In the genomic region with DNA sequence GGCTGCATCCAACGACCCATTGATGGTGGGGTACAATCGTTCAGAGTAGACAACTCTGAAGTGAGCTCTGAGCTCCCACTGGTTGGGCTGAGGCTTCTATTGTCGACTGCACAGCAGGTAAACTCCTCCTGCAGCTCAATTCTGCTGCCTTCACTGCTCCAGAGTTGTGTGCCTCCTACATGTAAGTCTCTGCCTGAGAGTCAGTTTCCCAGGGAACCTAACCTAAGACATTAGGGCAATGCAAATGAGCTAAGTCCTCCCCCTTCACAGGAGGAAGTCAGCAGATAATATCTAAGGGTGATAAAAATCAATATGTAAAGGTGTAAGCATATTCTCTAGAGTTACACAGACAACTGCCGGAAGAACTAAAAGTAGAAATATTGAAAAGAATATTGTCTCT, we compare ENCODE assay signal across 13 cellular contexts. TPM values are rescaled to one million over a fixed set of nuclear protein-coding genes. Genes with fewer than 3 reads are reported as not detected.
DNase-seq lines count a peak whose midpoint lies in the region; ATAC-seq, FAIRE-seq and TF ChIP-seq lines count a peak whose summit lies in the region.
"Had no signal": no experiment of that assay in that cellular context is flagged by ENCODE, and none has a peak within 500 bp of the region (broad histone marks: within the 10 kb centered on the region; RNA-seq: fewer than 3 reads in every experiment).

No MANE protein-coding gene starts in this region.

- H3K4me3 ChIP-seq in A549 = no peak overlapping the region
- H3K4me3 ChIP-seq in NT2/D1 (ENCODE audit: insufficient read length, low read depth) = no peak overlapping the region
- H3K4me3 ChIP-seq: BLaER1, gastroesophageal sphincter, GM23248 had no signal

- H3K4me2 ChIP-seq in A549 = no peak overlapping the region
- H3K4me2 ChIP-seq: BLaER1 had no signal

- 33% methylated on average over 4 of the region's 4 CpGs for WGBS in A549 (ENCODE audit: missing lambda C conversion rate)

- POLR2A ChIA-PET in A549 (lab: Yijun Ruan, JAX) = no interaction called here

- H3K27ac ChIP-seq in A549 = no peak overlapping the region
- H3K27ac ChIP-seq: BLaER1, gastroesophageal sphincter, GM23248 had no signal

- TF ChIP-seq POLR2A in A549 (IDR thresholded peaks at IDR 0.05; ENCODE audit: low read length) = no peak

- H3K4me1 ChIP-seq in A549 = no peaks in the 10 kb centered on the region
- H3K4me1 ChIP-seq in NT2/D1 (ENCODE audit: insufficient read depth, insufficient read length) = peaks cover 3% of the 10 kb centered on the region

- no peak overlapping the region for H3K9ac ChIP-seq in NT2/D1 (ENCODE audit: insufficient read length, low read depth)
- H3K9ac ChIP-seq: BLaER1, GM23248 had no signal

- TF ChIP-seq CTCF in A549 (IDR thresholded peaks at IDR 0.05) = no peak

- CTCF ChIA-PET in A549 (lab: Yijun Ruan, JAX) = interaction anchor here (1.6 to 1.9 kb wide), 2 partner anchors 12 to 14 kb away, joined by 4 to 5 read pairs; no protein-coding TSS in a partner anchor

- ATAC-seq in A549 = peak; percentile 40 to 47; a peak in 4 of 6 replicates
- ATAC-seq in GM18907 (IDR thresholded peaks at IDR 0.05; ENCODE audit: unreplicated experiment) = peak; percentile 68
- ATAC-seq in HG02798 (IDR thresholded peaks at IDR 0.05; ENCODE audit: poor library complexity, unreplicated experiment) = peak; percentile 66
- no peak for ATAC-seq in esophagus mucosa
- ATAC-seq: gastroesophageal sphincter; natural killer cell treated with Interleukin-12 subunit alpha and Interleukin-12 subunit beta and Interleukin-15 and Interleukin-18, amount 100 ng/mL, for 72 hours had no signal

- DNase-seq in A549 (ENCODE audit: low read depth in 1 of 2, low spot score in 1 of 2) = no peak
- peak; percentile 20 for DNase-seq in NT2/D1 (ENCODE audit: low read depth, low spot score)
- DNase-seq in AG08396 (ENCODE audit: low spot score) = no peak
- no peak for DNase-seq in NCI-H524 (lab: John Stamatoyannopoulos, UW)
- DNase-seq in NCI-H524 treated with DMSO at 0.1 percent for 48 hours (lab: John Stamatoyannopoulos, UW) = no peak
- DNase-seq: GM23248 had no signal

- no peak for TF ChIP-seq RAD21 in A549 (conservative IDR thresholded peaks at IDR 0.05 in 1 of 2, IDR thresholded peaks at IDR 0.05 in 1 of 2)

- no peak for FAIRE-seq in A549 (lab: Jason Lieb, UNC)
- FAIRE-seq: astrocyte had no signal

- no peak for TF ChIP-seq EP300 in A549 (IDR thresholded peaks at IDR 0.05)

- H3K9me3 ChIP-seq in A549 (no peaks in the 10 kb centered on the region), NT2/D1 (ENCODE audit: insufficient read depth, low read length) (peaks cover 6% of the 10 kb centered on the region; the same call in 1 of the 2 replicates)
- H3K9me3 ChIP-seq: gastroesophageal sphincter had no signal

- no peaks in the 10 kb centered on the region for H3K27me3 ChIP-seq in NT2/D1 (ENCODE audit: insufficient read depth, insufficient read length)
- H3K27me3 ChIP-seq: BLaER1, gastroesophageal sphincter had no signal

- H3K36me3 ChIP-seq in NT2/D1 (ENCODE audit: insufficient read depth, insufficient read length, low read length) = no peaks in the 10 kb centered on the region
- H3K36me3 ChIP-seq: BLaER1, gastroesophageal sphincter had no signal

TF ChIP-seq in A549, 52 proteins besides CTCF, POLR2A, EP300 and RAD21:
- no peak for TF ChIP-seq USF2 (IDR thresholded peaks at IDR 0.05)
- TF ChIP-seq, protein P1, sequence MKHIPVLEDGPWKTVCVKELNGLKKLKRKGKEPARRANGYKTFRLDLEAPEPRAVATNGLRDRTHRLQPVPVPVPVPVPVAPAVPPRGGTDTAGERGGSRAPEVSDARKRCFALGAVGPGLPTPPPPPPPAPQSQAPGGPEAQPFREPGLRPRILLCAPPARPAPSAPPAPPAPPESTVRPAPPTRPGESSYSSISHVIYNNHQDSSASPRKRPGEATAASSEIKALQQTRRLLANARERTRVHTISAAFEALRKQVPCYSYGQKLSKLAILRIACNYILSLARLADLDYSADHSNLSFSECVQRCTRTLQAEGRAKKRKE (CRISPR knock-in tag; IDR thresholded peaks at IDR 0.05; ENCODE audit: low read depth) = no peak

RNA-seq across cellular contexts. Expression of gene ACYP2, which starts 22.5 kb away (rescaled TPM):
- polyA plus RNA-seq in A549 (2011; rRNA removed) (8.5 and 10.0 TPM in 2 replicates), A549 (2017; fragmentation: RNase III; extraction: RNeasy Plus Mini Kit Qiagen cat#74134 plus additional on column Dnase treatment) (10.0 to 11.4 TPM (median 11.3 TPM) in 3 replicates)
- polyA plus RNA-seq in A549 (2012; cell fraction: cytosol; rRNA removed) = 4.6 and 6.1 TPM in 2 replicates
- polyA plus RNA-seq in A549 (2012; cell fraction: nucleus; rRNA removed) = 1.9 and 2.4 TPM in 2 replicates
- polyA minus RNA-seq in A549 (2011; rRNA and poly(A)+ RNA removed) = 4.0 and 5.1 TPM in 2 replicates
- total RNA-seq in esophagus mucosa = 7.3 TPM
